In the genomic region with DNA sequence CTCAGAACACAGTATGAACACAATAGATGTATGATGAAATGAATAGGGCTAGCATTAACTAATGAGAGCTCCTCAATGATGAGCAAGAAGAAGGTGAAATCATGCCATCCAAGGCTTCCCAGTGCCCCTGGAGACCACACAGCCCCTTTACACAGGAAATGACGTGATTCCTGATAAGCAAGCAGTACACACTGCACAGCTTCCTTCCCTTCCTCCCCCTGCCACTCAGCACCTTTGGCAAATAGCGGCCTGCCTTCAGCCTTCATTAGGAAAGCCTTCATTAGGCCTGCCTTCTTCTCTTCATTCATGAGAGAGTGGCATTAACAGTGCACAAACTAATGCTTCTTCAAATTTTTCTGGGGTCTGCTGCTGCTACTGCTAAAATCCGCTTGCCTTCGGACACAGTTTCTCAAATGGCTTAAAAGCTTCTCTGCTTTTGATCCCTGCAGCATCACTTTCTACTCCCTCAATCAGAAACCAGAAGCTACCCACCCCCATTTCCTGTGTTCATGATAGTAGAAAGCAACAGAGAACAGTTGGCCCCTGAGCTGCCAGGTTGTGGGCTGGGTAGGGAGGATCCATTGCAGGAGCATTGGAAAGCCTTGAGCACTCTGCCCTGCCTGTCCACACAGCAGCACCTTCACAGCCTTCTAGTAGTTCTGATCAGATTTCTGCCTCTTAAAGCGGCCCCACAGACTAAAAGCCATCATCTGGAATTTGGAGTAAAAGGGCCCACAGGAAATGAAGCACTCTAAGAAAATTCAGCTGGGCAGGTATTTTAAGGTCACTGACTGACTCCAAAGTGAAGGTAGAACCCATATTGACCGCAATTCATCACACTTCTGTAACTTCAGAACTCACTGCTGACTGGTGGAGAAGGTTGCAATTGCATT, we compare ENCODE assay signal across 9 cellular contexts.
DNase-seq lines count a peak whose midpoint lies in the region; ATAC-seq and TF ChIP-seq lines count a peak whose summit lies in the region.
"Had no signal": no experiment of that assay in that cellular context is flagged by ENCODE, and none has a peak within 500 bp of the region (broad histone marks: within the 10 kb centered on the region; RNA-seq: fewer than 3 reads in every experiment).

No MANE protein-coding gene starts in this region.

- H3K4me3 Mint-ChIP-seq in activated T-helper 1 cell treated with anti-CD3 and anti-CD28 coated beads, Interleukin-12 subunit alpha, Interleukin-12 subunit beta, Interleukin-2, Interleukin-4 antibody, amounts not matched to agents 30 ng/mL and 10 ng/mL and 1 ng/mL, durations not matched to agents 14 hours and 24 hours and 36 hours = peak overlapping the region; percentile 55
- no peak overlapping the region for H3K4me3 Mint-ChIP-seq in nephron progenitor cell

- peaks cover 4% of the 10 kb centered on the region for H3K36me3 Mint-ChIP-seq in activated T-helper 1 cell treated with anti-CD3 and anti-CD28 coated beads, Interleukin-12 subunit alpha, Interleukin-12 subunit beta, Interleukin-2, Interleukin-4 antibody, amounts not matched to agents 30 ng/mL and 10 ng/mL and 1 ng/mL, durations not matched to agents 14 hours and 24 hours and 36 hours (ENCODE audit: low read depth)
- H3K36me3 Mint-ChIP-seq in nephron progenitor cell (ENCODE audit: low read depth) = no peaks in the 10 kb centered on the region

- peak overlapping the region; percentile 75 for H3K27ac Mint-ChIP-seq in activated T-helper 1 cell treated with anti-CD3 and anti-CD28 coated beads, Interleukin-12 subunit alpha, Interleukin-12 subunit beta, Interleukin-2, Interleukin-4 antibody, amounts not matched to agents 30 ng/mL and 10 ng/mL and 1 ng/mL, durations not matched to agents 14 hours and 24 hours and 36 hours
- H3K27ac Mint-ChIP-seq in nephron progenitor cell = peak overlapping the region; percentile 62

- no peaks in the 10 kb centered on the region for H3K9me3 ChIP-seq in hepatocyte (ENCODE audit: low read depth)
- H3K9me3 ChIP-seq: heart left ventricle had no signal

- H3K9me3 Mint-ChIP-seq in activated T-helper 1 cell treated with anti-CD3 and anti-CD28 coated beads, Interleukin-12 subunit alpha, Interleukin-12 subunit beta, Interleukin-2, Interleukin-4 antibody, amounts not matched to agents 30 ng/mL and 10 ng/mL and 1 ng/mL, durations not matched to agents 14 hours and 24 hours and 36 hours = no peaks in the 10 kb centered on the region
- H3K9me3 Mint-ChIP-seq in nephron progenitor cell = no peaks in the 10 kb centered on the region

- no peaks in the 10 kb centered on the region for H3K79me2 ChIP-seq in hepatocyte

- H3K9me2 ChIP-seq in hepatocyte (replicated peaks; ENCODE audit: insufficient read depth) = no peaks in the 10 kb centered on the region

- H3K27me3 ChIP-seq in hepatocyte = no peaks in the 10 kb centered on the region
- H3K27me3 ChIP-seq: heart left ventricle had no signal

- TF ChIP-seq CTCF in GM20000 (IDR thresholded peaks at IDR 0.05; ENCODE audit: extremely low read depth, missing control alignments) (no peak), nephron progenitor cell (IDR thresholded peaks at IDR 0.05) (no peak), hepatocyte (IDR thresholded peaks at IDR 0.05; ENCODE audit: poor library complexity) (no peak)

- H3K27ac ChIP-seq in hepatocyte = no peak overlapping the region

- no peak overlapping the region for H3K4me3 ChIP-seq in hepatocyte

- H2AFZ ChIP-seq in hepatocyte = no peak overlapping the region

- no peaks in the 10 kb centered on the region for H3K36me3 ChIP-seq in hepatocyte (replicated peaks; ENCODE audit: insufficient read depth, low read depth)
- H3K36me3 ChIP-seq: heart left ventricle had no signal

- H3K4me2 ChIP-seq in hepatocyte = no peak overlapping the region

- ATAC-seq in HG03565 (IDR thresholded peaks at IDR 0.05; ENCODE audit: unreplicated experiment) = peak; percentile 72

- WGBS in hepatocyte (ENCODE audit: low lambda C conversion rate, missing lambda C conversion rate) = 52% methylated on average over 6 of the region's 6 CpGs

- H3K4me1 ChIP-seq in hepatocyte (ENCODE audit: insufficient read depth) = no peaks in the 10 kb centered on the region

- DNase-seq in ELR (ENCODE audit: low read depth) = peak; percentile 18
- DNase-seq in GM20000 (ENCODE audit: low spot score) = peak; percentile 83
- DNase-seq in activated T-helper 1 cell treated with anti-CD3 and anti-CD28 coated beads, Interleukin-12 subunit alpha, Interleukin-12 subunit beta, Interleukin-2, Interleukin-4 antibody, amounts not matched to agents 30 ng/mL and 10 ng/mL and 1 ng/mL, durations not matched to agents 14 hours and 24 hours and 36 hours (ENCODE audit: low spot score) = peak; percentile 45
- DNase-seq in nephron progenitor cell = no peak
- no peak for DNase-seq in hepatocyte (ENCODE audit: low spot score)
- no peak for DNase-seq in NCI-H187 treated with DMSO at 0.1 percent for 48 hours (lab: John Stamatoyannopoulos, UW)
- DNase-seq in NCI-H1105 treated with DMSO at 0.1 percent for 48 hours (lab: John Stamatoyannopoulos, UW) = no peak
- DNase-seq: heart left ventricle had no signal

- peaks cover 2% of the 10 kb centered on the region for H3K27me3 Mint-ChIP-seq in activated T-helper 1 cell treated with anti-CD3 and anti-CD28 coated beads, Interleukin-12 subunit alpha, Interleukin-12 subunit beta, Interleukin-2, Interleukin-4 antibody, amounts not matched to agents 30 ng/mL and 10 ng/mL and 1 ng/mL, durations not matched to agents 14 hours and 24 hours and 36 hours (ENCODE audit: insufficient read depth)
- peaks cover 3% of the 10 kb centered on the region for H3K27me3 Mint-ChIP-seq in nephron progenitor cell (ENCODE audit: low read depth, poor library complexity)

- no peaks in the 10 kb centered on the region for H4K20me1 ChIP-seq in hepatocyte (ENCODE audit: insufficient read depth, poor library complexity, severe bottlenecking)

- H3K4me1 Mint-ChIP-seq in activated T-helper 1 cell treated with anti-CD3 and anti-CD28 coated beads, Interleukin-12 subunit alpha, Interleukin-12 subunit beta, Interleukin-2, Interleukin-4 antibody, amounts not matched to agents 30 ng/mL and 10 ng/mL and 1 ng/mL, durations not matched to agents 14 hours and 24 hours and 36 hours (ENCODE audit: low read depth) = peaks cover 30% of the 10 kb centered on the region
- peaks cover 13% of the 10 kb centered on the region for H3K4me1 Mint-ChIP-seq in nephron progenitor cell

- intact Hi-C loops in activated T-helper 1 cell treated with anti-CD3 and anti-CD28 coated beads, Interleukin-12 subunit alpha, Interleukin-12 subunit beta, Interleukin-2, Interleukin-4 antibody, amounts not matched to agents 30 ng/mL and 10 ng/mL and 1 ng/mL, durations not matched to agents 14 hours and 24 hours and 36 hours (cut with micrococcal nuclease) = no loop called here

Comparison
In these comparisons a context has a peak if more than half of its experiments do, and no peak if none do; other contexts are left out.
1. DNase-seq: peak in ELR (single experiment), GM20000 (single experiment) and activated T-helper 1 cell treated with anti-CD3 and anti-CD28 coated beads, Interleukin-12 subunit alpha, Interleukin-12 subunit beta, Interleukin-2, Interleukin-4 antibody, amounts not matched to agents 30 ng/mL and 10 ng/mL and 1 ng/mL, durations not matched to agents 14 hours and 24 hours and 36 hours (single experiment); none in nephron progenitor cell (single experiment), hepatocyte (single experiment), NCI-H187 treated with DMSO at 0.1 percent for 48 hours (single experiment) and NCI-H1105 treated with DMSO at 0.1 percent for 48 hours (single experiment).